ENCODE assay signal across 17 cellular contexts in the genomic region with DNA sequence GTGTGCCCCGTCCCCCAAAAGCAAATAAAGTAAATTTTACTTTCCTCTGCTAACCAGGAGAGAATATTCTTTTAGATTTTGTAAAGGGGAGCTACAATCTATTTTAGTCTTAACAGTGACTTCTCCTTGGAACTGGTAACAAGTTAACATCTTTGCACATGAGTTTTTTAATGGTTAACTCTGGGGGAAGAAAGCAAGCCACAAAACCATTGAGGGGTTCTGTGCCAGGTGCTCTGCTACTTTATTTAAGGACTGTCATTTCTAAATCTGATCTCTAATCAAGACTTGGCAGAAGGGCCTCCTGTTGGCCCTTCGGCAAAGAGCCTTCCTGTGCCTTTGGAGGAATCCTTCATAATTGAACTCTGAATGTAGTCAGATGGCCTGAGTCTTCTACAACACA.
"Had no signal": no experiment of that assay in that cellular context is flagged by ENCODE, and none has a peak within 500 bp of the region (broad histone marks: within the 10 kb centered on the region; RNA-seq: fewer than 3 reads in every experiment).

No MANE protein-coding gene starts in this region.

- H3K27ac ChIP-seq: gastroesophageal sphincter, heart right ventricle, ovary, psoas muscle, right lobe of liver, stomach, upper lobe of left lung had no signal

- H3K4me1 ChIP-seq: right lobe of liver, stomach, upper lobe of left lung had no signal

- ATAC-seq: gastroesophageal sphincter; heart right ventricle; left ventricle myocardium superior; mucosa of descending colon; naive thymus-derived CD4-positive, alpha-beta T cell; psoas muscle; right lobe of liver had no signal

- H3K36me3 ChIP-seq: gastroesophageal sphincter, heart right ventricle, ovary, right lobe of liver, stomach, upper lobe of left lung had no signal

- H3K9me3 ChIP-seq: gastroesophageal sphincter, mucosa of descending colon, ovary, psoas muscle, right lobe of liver, stomach, upper lobe of left lung had no signal

- H3K27me3 ChIP-seq: gastroesophageal sphincter, heart right ventricle, ovary, right lobe of liver, stomach, upper lobe of left lung had no signal

- H3K4me3 ChIP-seq: gastroesophageal sphincter, heart right ventricle, mucosa of descending colon, ovary, psoas muscle, right lobe of liver, stomach, upper lobe of left lung had no signal

- DNase-seq: activated CD4-positive, alpha-beta T cell treated with anti-CD3 and anti-CD28 coated beads, Interleukin-2, amount 50 U/mL, for 4 hours; activated gamma-delta T cell treated with Interleukin-2 at 50 U/mL for 16 hours; effector CD8-positive, alpha-beta T cell; heart right ventricle; immature natural killer cell; kidney glomerular epithelial cell; left ventricle myocardium superior; mucosa of descending colon; naive thymus-derived CD4-positive, alpha-beta T cell; ovary; psoas muscle; right lobe of liver; small intestine; stimulated activated CD4-positive, alpha-beta T cell treated with anti-CD3 and anti-CD28 coated beads, Interleukin-4, amount 100 ng/mL, for 1 hour; stomach; upper lobe of left lung had no signal
